Comparison of ENCODE assay signal across 8 cellular contexts in genomic region chr20:20003088-20003954, GRCh38. TPM values are rescaled to one million over a fixed set of nuclear protein-coding genes. Genes with fewer than 3 reads are reported as not detected.
A peak's percentile ranks its signal among the peaks of the same experiment; 100 is the strongest.
DNase-seq lines count a peak whose midpoint lies in the region; ATAC-seq and TF ChIP-seq lines count a peak whose summit lies in the region.

No MANE protein-coding gene starts in this region.

- no peak overlapping the region for H3K27ac Mint-ChIP-seq in Calu3 (ENCODE audit: unreplicated experiment)

- DNase-seq in A673 (ENCODE audit: low spot score), result peak; percentile 39
- no peak for DNase-seq in HEK293T (ENCODE audit: extremely low spot score)
- DNase-seq in lower lobe of right lung, result no peak
- peak; percentile 54 for DNase-seq in testis
- no peak for DNase-seq in Calu3
- DNase-seq in HT-29 (ENCODE audit: low spot score), result no peak

- H3K27ac ChIP-seq in A673 (ENCODE audit: low read depth, low read length, poor library complexity, severe bottlenecking) (peak overlapping the region; percentile 40), angular gyrus (ENCODE audit: low read depth, low read length) (peak overlapping the region; percentile 5), lower lobe of right lung (peak overlapping the region; percentile 61), testis (peak overlapping the region; percentile 67 to 73)

- POLR2A ChIA-PET in A673 (lab: Charles Lee; ENCODE audit: low non-redundant PET), result no interaction called here
- POLR2A ChIA-PET in HEK293T (lab: Yijun Ruan, JAX), result no interaction called here

- CTCF ChIA-PET in A673 (lab: Charles Lee) (no interaction called here), HEK293T (lab: Yijun Ruan, JAX) (interaction anchor here (0.5 to 0.6 kb wide), 2 partner anchors 10 to 25 kb away, joined by 3 to 4 read pairs; no protein-coding TSS in a partner anchor), Calu3 (lab: Charles Lee) (no interaction called here)

- 30 to 33% methylated on average over 23 of the region's 23 CpGs for WGBS in testis, 2 donors

- H3K4me1 ChIP-seq in A673 (ENCODE audit: insufficient read depth, low read length, poor library complexity, severe bottlenecking) (peaks cover 21% of the 10 kb centered on the region), lower lobe of right lung (peaks cover 51% of the 10 kb centered on the region), testis (peaks cover 20% of the 10 kb centered on the region)

- no peak for TF ChIP-seq POLR2A in testis (IDR thresholded peaks at IDR 0.05)

- no peaks in the 10 kb centered on the region for H3K9me3 Mint-ChIP-seq in Calu3 (ENCODE audit: low read depth, unreplicated experiment)

- H3K4me1 Mint-ChIP-seq in Calu3 (ENCODE audit: low read depth, unreplicated experiment), result no peaks in the 10 kb centered on the region

- intact Hi-C loops in A673 (cut with micrococcal nuclease; ENCODE audit: unreplicated experiment), result no loop called here
- intact Hi-C loops in lower lobe of right lung (cut with DNase I), result no loop called here
- intact Hi-C loops in testis (cut with DNase I; ENCODE audit: low total_unique reads), result loop anchor here (10.0 kb wide), 1 partner anchor 309 kb away; no protein-coding TSS in a partner anchor
- intact Hi-C loops in Calu3 (cut with micrococcal nuclease; ENCODE audit: unreplicated experiment), result no loop called here

- H3K27me3 Mint-ChIP-seq in Calu3 (ENCODE audit: unreplicated experiment), result no peaks in the 10 kb centered on the region

- no peaks in the 10 kb centered on the region for H3K9me3 ChIP-seq in A673 (ENCODE audit: low read depth, low read length, poor library complexity, severe bottlenecking)
- no peaks in the 10 kb centered on the region for H3K9me3 ChIP-seq in lower lobe of right lung
- H3K9me3 ChIP-seq in testis, result no peaks in the 10 kb centered on the region

- H3K4me3 Mint-ChIP-seq in Calu3 (ENCODE audit: low read depth, unreplicated experiment), result no peak overlapping the region

- H3K36me3 ChIP-seq in A673 (ENCODE audit: insufficient read depth, low read length, poor library complexity, severe bottlenecking), result no peaks in the 10 kb centered on the region
- peaks cover 43% of the 10 kb centered on the region for H3K36me3 ChIP-seq in lower lobe of right lung
- no peaks in the 10 kb centered on the region for H3K36me3 ChIP-seq in testis (ENCODE audit: low read depth, missing control alignments)

- TF ChIP-seq CTCF in A673 (conservative IDR thresholded peaks at IDR 0.05; ENCODE audit: low read depth, low read length), result no peak
- no peak for TF ChIP-seq CTCF in lower lobe of right lung (IDR thresholded peaks at IDR 0.05)
- TF ChIP-seq CTCF in testis (IDR thresholded peaks at IDR 0.05), result no peak
- TF ChIP-seq CTCF in Calu3 (IDR thresholded peaks at IDR 0.05; ENCODE audit: unreplicated experiment), result no peak

- peak overlapping the region; percentile 23 for H3K4me3 ChIP-seq in A673 (ENCODE audit: low read depth, low read length, poor library complexity, severe bottlenecking)
- H3K4me3 ChIP-seq in lower lobe of right lung, result peak overlapping the region; percentile 28
- peak overlapping the region in 1 of 2 donors; percentile 18 for H3K4me3 ChIP-seq in testis

- H3K27me3 ChIP-seq in A673 (replicated peaks; ENCODE audit: insufficient read depth, low read depth, low read length, poor library complexity) (no peaks in the 10 kb centered on the region), lower lobe of right lung (ENCODE audit: low read depth) (no peaks in the 10 kb centered on the region), testis (no peaks in the 10 kb centered on the region)

- ATAC-seq in lower lobe of right lung, result peak; percentile 60 to 65
- no peak for ATAC-seq in HG03565 (IDR thresholded peaks at IDR 0.05; ENCODE audit: unreplicated experiment)

- no TSS peak for BruUV-seq in A673 (replicated peaks; lab: Mats Ljungman, UMichigan)
- no TSS peak for BruUV-seq in Calu3 (replicated peaks; lab: Mats Ljungman, UMichigan)

- H3K36me3 Mint-ChIP-seq in Calu3 (ENCODE audit: insufficient read depth, unreplicated experiment), result peaks cover 9% of the 10 kb centered on the region

TF ChIP-seq in HEK293T, 16 proteins besides CTCF, POLR2A, EP300 and RAD21:
- TF ChIP-seq FOXK2 (IDR thresholded peaks at IDR 0.05) (no peak), L3MBTL2 (conservative IDR thresholded peaks at IDR 0.05) (peak; percentile 70)

RNA-seq across cellular contexts. Expression of gene NAA20, which starts 13.8 kb away (rescaled TPM):
- total RNA-seq in A673 (2021) (78.4 and 82.6 TPM in 2 replicates), lower lobe of right lung (69.8 TPM), testis (10 to 100 TPM; 41.3 to 53.9 TPM), Calu3 (2022) (31.0 and 32.4 TPM in 2 replicates)
- polyA plus RNA-seq in testis (ENCODE audit: insufficient read depth, low read depth, low replicate concordance), result 176 TPM
- total RNA-seq in HT-29 (2014; rRNA removed; shearing (Covaris generic)), result 49.4 and 50.9 TPM in 2 replicates

RNA-seq across cellular contexts. Expression of gene CRNKL1, which starts 48.9 kb away (rescaled TPM):
- 25.1 and 26.8 TPM in 2 replicates for total RNA-seq in A673 (2021)
- total RNA-seq in lower lobe of right lung, result 20.4 TPM
- 10 to 100 TPM; 26.3 to 26.9 TPM for total RNA-seq in testis
- 22.1 TPM for polyA plus RNA-seq in testis (ENCODE audit: insufficient read depth, low read depth, low replicate concordance)
- 5.9 and 6.7 TPM in 2 replicates for total RNA-seq in Calu3 (2022)
- 8.1 and 9.1 TPM in 2 replicates for total RNA-seq in HT-29 (2014; rRNA removed; shearing (Covaris generic))

RNA-seq across cellular contexts. Expression of gene CFAP61, which starts 49.0 kb away (rescaled TPM):
- not detected in 2 replicates for total RNA-seq in A673 (2021)
- 8.6 TPM for total RNA-seq in lower lobe of right lung
- total RNA-seq in testis, result 10 to 100 TPM; 21.4 to 27.3 TPM
- polyA plus RNA-seq in testis (ENCODE audit: insufficient read depth, low read depth, low replicate concordance), result 76.0 TPM
- total RNA-seq in Calu3 (2022), result not detected in 2 replicates
- total RNA-seq in HT-29 (2014; rRNA removed; shearing (Covaris generic)), result not detected in 2 replicates

Comparison
In these comparisons a context has a peak if more than half of its experiments do, and no peak if none do; other contexts are left out.
1. DNase-seq: peak in A673 (single experiment) and testis (single experiment); none in HEK293T (single experiment), lower lobe of right lung (single experiment), Calu3 (single experiment) and HT-29 (single experiment).
2. H3K27ac ChIP-seq: peak in every context shown above with its lines; median percentile 70 in testis; 61 in lower lobe of right lung; 40 in A673; 5 in angular gyrus.